Comparison of ENCODE assay signal across 21 cellular contexts in genomic region chr12:49646871-49647270, GRCh38. TPM values are rescaled to one million over a fixed set of nuclear protein-coding genes. Genes with fewer than 3 reads are reported as not detected.
DNase-seq lines count a peak whose midpoint lies in the region; ATAC-seq, FAIRE-seq and TF ChIP-seq lines count a peak whose summit lies in the region.
"Had no signal": no experiment of that assay in that cellular context is flagged by ENCODE, and none has a peak within 500 bp of the region (broad histone marks: within the 10 kb centered on the region; RNA-seq: fewer than 3 reads in every experiment).

No MANE protein-coding gene starts in this region.

- no peak overlapping the region for H3K4me3 ChIP-seq in CD8-positive, alpha-beta T cell (ENCODE audit: low read depth, low read length)
- H3K4me3 ChIP-seq in kidney (ENCODE audit: low read length in 2 of 2) (no peak overlapping the region), subcutaneous abdominal adipose tissue (ENCODE audit: low read depth in 1 of 5, low read length in 5 of 5) (no peak overlapping the region), BE2C (ENCODE audit: low read depth, low read length) (no peak overlapping the region)
- H3K4me3 ChIP-seq: transverse colon had no signal

- H3K4me3 Mint-ChIP-seq in CD8-positive, alpha-beta T cell = no peak overlapping the region
- no peak overlapping the region for H3K4me3 Mint-ChIP-seq in activated CD8-positive, alpha-beta T cell treated with anti-CD3 and anti-CD28 coated beads for 36 hours
- H3K4me3 Mint-ChIP-seq: endodermal cell, mesothelial cell of epicardium had no signal

- H3K36me3 Mint-ChIP-seq in CD8-positive, alpha-beta T cell = peaks cover 71% of the 10 kb centered on the region
- H3K36me3 Mint-ChIP-seq in activated CD8-positive, alpha-beta T cell treated with anti-CD3 and anti-CD28 coated beads for 36 hours (ENCODE audit: low read depth) = peaks cover 26% of the 10 kb centered on the region

- no peak for TF ChIP-seq CTCF in CD8-positive, alpha-beta T cell (IDR thresholded peaks at IDR 0.05)
- no peak for TF ChIP-seq CTCF in activated CD8-positive, alpha-beta T cell treated with anti-CD3 and anti-CD28 coated beads for 36 hours (IDR thresholded peaks at IDR 0.05)
- TF ChIP-seq CTCF in kidney (IDR thresholded peaks at IDR 0.05; ENCODE audit: borderline replicate concordance, extremely low read depth, insufficient read depth) = no peak
- TF ChIP-seq CTCF in BE2C (IDR thresholded peaks at IDR 0.05; ENCODE audit: low read depth, low read length) = no peak

- H3K36me3 ChIP-seq in CD8-positive, alpha-beta T cell (ENCODE audit: insufficient read depth, low read length) = peaks cover 9% of the 10 kb centered on the region
- H3K36me3 ChIP-seq in kidney (ENCODE audit: control insufficient read depth in 1 of 2, insufficient read depth in 2 of 2, low read length in 2 of 2) = peaks cover 18 to 19% of the 10 kb centered on the region in 2 donors
- peaks cover 0 to 96% (median 85%) of the 10 kb centered on the region in 5 donors for H3K36me3 ChIP-seq in subcutaneous abdominal adipose tissue (ENCODE audit: control insufficient read depth in 5 of 5, insufficient read depth in 5 of 5, low read length in 5 of 5)
- H3K36me3 ChIP-seq in BE2C = no peaks in the 10 kb centered on the region
- H3K36me3 ChIP-seq: transverse colon had no signal

- no peaks in the 10 kb centered on the region for H3K27me3 Mint-ChIP-seq in CD8-positive, alpha-beta T cell (ENCODE audit: low read depth)
- H3K27me3 Mint-ChIP-seq in activated CD8-positive, alpha-beta T cell treated with anti-CD3 and anti-CD28 coated beads for 36 hours = no peaks in the 10 kb centered on the region

- H3K4me1 Mint-ChIP-seq in CD8-positive, alpha-beta T cell (ENCODE audit: low read depth) = peaks cover 37% of the 10 kb centered on the region
- H3K4me1 Mint-ChIP-seq in activated CD8-positive, alpha-beta T cell treated with anti-CD3 and anti-CD28 coated beads for 36 hours (ENCODE audit: low read depth) = peaks cover 14% of the 10 kb centered on the region

- CTCF ChIA-PET in CD8-positive, alpha-beta T cell (lab: Charles Lee) = interaction anchor here (0.6 to 19.5 kb wide), 8 partner anchors 8 to 84 kb away, joined by 3 to 493 read pairs (median 8); partner anchors contain the start of gene FMNL3
- CTCF ChIA-PET in activated CD8-positive, alpha-beta T cell treated with anti-CD3 and anti-CD28 coated beads for 36 hours (lab: Charles Lee) = interaction anchor here (1.6 to 25.4 kb wide), 4 partner anchors 10 to 63 kb away, joined by 6 to 556 read pairs (median 31); partner anchors contain the start of gene FMNL3

- no peaks in the 10 kb centered on the region for H3K27me3 ChIP-seq in CD8-positive, alpha-beta T cell (ENCODE audit: insufficient read depth, low read length)
- H3K27me3 ChIP-seq in subcutaneous abdominal adipose tissue (ENCODE audit: control insufficient read depth in 5 of 5, insufficient read depth in 4 of 5, low read length in 5 of 5) (no peaks in the 10 kb centered on the region), BE2C (no peaks in the 10 kb centered on the region)
- H3K27me3 ChIP-seq: transverse colon had no signal

- POLR2A ChIA-PET in CD8-positive, alpha-beta T cell (lab: Charles Lee) = interaction anchor here (2.0 kb wide), 1 partner anchor 95 kb away, joined by 7 read pairs; the partner anchor contains the start of gene TMBIM6
- POLR2A ChIA-PET in activated CD8-positive, alpha-beta T cell treated with anti-CD3 and anti-CD28 coated beads for 36 hours (lab: Charles Lee) = no interaction called here

- FAIRE-seq in kidney (lab: Jason Lieb, UNC) = no peak
- FAIRE-seq: TTC549 had no signal

- H3K27ac ChIP-seq in CD8-positive, alpha-beta T cell (ENCODE audit: low read depth, low read length) = no peak overlapping the region
- no peak overlapping the region for H3K27ac ChIP-seq in kidney (ENCODE audit: low read depth in 2 of 2, low read length in 2 of 2)
- H3K27ac ChIP-seq in subcutaneous abdominal adipose tissue (ENCODE audit: low read depth, low read length) = peak overlapping the region; percentile 65

- no peaks in the 10 kb centered on the region for H3K9me3 Mint-ChIP-seq in CD8-positive, alpha-beta T cell
- H3K9me3 Mint-ChIP-seq in activated CD8-positive, alpha-beta T cell treated with anti-CD3 and anti-CD28 coated beads for 36 hours = no peaks in the 10 kb centered on the region
- H3K9me3 Mint-ChIP-seq: endodermal cell, mesothelial cell of epicardium had no signal

- no peak for TF ChIP-seq POLR2A in erythroblast (IDR thresholded peaks at IDR 0.05; ENCODE audit: low read length)

- H3K27ac Mint-ChIP-seq in CD8-positive, alpha-beta T cell = peak overlapping the region; percentile 64
- H3K27ac Mint-ChIP-seq in activated CD8-positive, alpha-beta T cell treated with anti-CD3 and anti-CD28 coated beads for 36 hours = peak overlapping the region; percentile 5
- H3K27ac Mint-ChIP-seq: endodermal cell had no signal

- no peak for DNase-seq in CD8-positive, alpha-beta T cell
- DNase-seq in activated CD8-positive, alpha-beta T cell treated with anti-CD3 and anti-CD28 coated beads for 36 hours = no peak
- DNase-seq in kidney (peak; percentile 52), erythroblast (lab: John Stamatoyannopoulos, UW) (no peak), BE2C (no peak)
- DNase-seq in activated CD4-positive, alpha-beta T cell treated with anti-CD3 and anti-CD28 coated beads for 1 hour = no peak
- DNase-seq: activated CD4-positive, alpha-beta T cell treated with anti-CD3 and anti-CD28 coated beads for 48 hours; activated naive CD4-positive, alpha-beta T cell; amniotic stem cell; C1 segment of cervical spinal cord; DMS 273 treated with DMSO at 0.1 percent for 48 hours; endodermal cell; GDM1; hypothalamus; NCI-H510A treated with DMSO at 0.1 percent for 48 hours; SW 1271; transverse colon had no signal

- ATAC-seq in CD8-positive, alpha-beta T cell = no peak
- ATAC-seq in activated CD8-positive, alpha-beta T cell treated with anti-CD3 and anti-CD28 coated beads for 36 hours = no peak
- no peak for ATAC-seq in GM21619 (IDR thresholded peaks at IDR 0.05; ENCODE audit: unreplicated experiment)

- H3K9ac ChIP-seq in kidney (ENCODE audit: low read length in 2 of 2) (no peak overlapping the region), subcutaneous abdominal adipose tissue (ENCODE audit: low read length in 5 of 5) (peak overlapping the region in 1 of 5 donors; percentile 25)

- H3K9me3 ChIP-seq in CD8-positive, alpha-beta T cell (ENCODE audit: low read length) = no peaks in the 10 kb centered on the region
- H3K9me3 ChIP-seq in kidney (ENCODE audit: control insufficient read depth in 1 of 2, low read length in 2 of 2) (no peaks in the 10 kb centered on the region), subcutaneous abdominal adipose tissue (ENCODE audit: control insufficient read depth in 5 of 5, low read length in 5 of 5) (no peaks in the 10 kb centered on the region), BE2C (no peaks in the 10 kb centered on the region)
- H3K9me3 ChIP-seq: transverse colon had no signal

- intact Hi-C loops in CD8-positive, alpha-beta T cell (cut with DNase I, micrococcal nuclease) = loop anchor here in 1 of 2 experiments (1.0 kb wide), 1 partner anchor 14 kb away; no protein-coding TSS in a partner anchor
- intact Hi-C loops in activated CD8-positive, alpha-beta T cell treated with anti-CD3 and anti-CD28 coated beads for 36 hours (cut with micrococcal nuclease) = no loop called here
- intact Hi-C loops in kidney (cut with DNase I) = no loop called here

- peaks cover 12% of the 10 kb centered on the region for H3K4me1 ChIP-seq in CD8-positive, alpha-beta T cell (ENCODE audit: insufficient read depth, low read length)
- peaks cover 3 to 23% of the 10 kb centered on the region in 2 donors for H3K4me1 ChIP-seq in kidney (ENCODE audit: control insufficient read depth in 1 of 2, insufficient read depth in 1 of 2, low read depth in 1 of 2, low read length in 2 of 2)
- H3K4me1 ChIP-seq in subcutaneous abdominal adipose tissue (ENCODE audit: control insufficient read depth in 5 of 5, insufficient read depth in 5 of 5, low read length in 5 of 5) = peaks cover 0 to 58% (median 21%) of the 10 kb centered on the region in 5 donors
- no peaks in the 10 kb centered on the region for H3K4me1 ChIP-seq in BE2C

RNA-seq across cellular contexts. Expression of gene PRPF40B, which starts 23.5 kb away (rescaled TPM):
- 1 to 10 TPM; 3.4 to 4.2 TPM for total RNA-seq in CD8-positive, alpha-beta T cell
- total RNA-seq in activated CD8-positive, alpha-beta T cell treated with anti-CD3 and anti-CD28 coated beads for 36 hours = 1 to 10 TPM; 4.9 to 5.6 TPM
- total RNA-seq in kidney = 33.3 TPM
- 20.1 TPM for polyA plus RNA-seq in kidney (ENCODE audit: insufficient read depth, low read depth, low replicate concordance)
- 32.2 TPM for polyA plus RNA-seq in BE2C (2012; ENCODE audit: insufficient read depth, insufficient read length, low read depth)

RNA-seq across cellular contexts. Expression of gene FAM186B, which starts 41.4 kb away (rescaled TPM):
- total RNA-seq in CD8-positive, alpha-beta T cell = 1 to 10 TPM in 1 of 2 experiments, under 1 TPM in 1; 0.50 to 1.0 TPM
- total RNA-seq in activated CD8-positive, alpha-beta T cell treated with anti-CD3 and anti-CD28 coated beads for 36 hours = not detected
- 0.85 TPM for total RNA-seq in kidney
- polyA plus RNA-seq in kidney (ENCODE audit: insufficient read depth, low read depth, low replicate concordance) = 0.34 TPM
- 1.1 TPM for polyA plus RNA-seq in BE2C (2012; ENCODE audit: insufficient read depth, insufficient read length, low read depth)
